ENCODE assay signal across 14 cellular contexts in the genomic region with DNA sequence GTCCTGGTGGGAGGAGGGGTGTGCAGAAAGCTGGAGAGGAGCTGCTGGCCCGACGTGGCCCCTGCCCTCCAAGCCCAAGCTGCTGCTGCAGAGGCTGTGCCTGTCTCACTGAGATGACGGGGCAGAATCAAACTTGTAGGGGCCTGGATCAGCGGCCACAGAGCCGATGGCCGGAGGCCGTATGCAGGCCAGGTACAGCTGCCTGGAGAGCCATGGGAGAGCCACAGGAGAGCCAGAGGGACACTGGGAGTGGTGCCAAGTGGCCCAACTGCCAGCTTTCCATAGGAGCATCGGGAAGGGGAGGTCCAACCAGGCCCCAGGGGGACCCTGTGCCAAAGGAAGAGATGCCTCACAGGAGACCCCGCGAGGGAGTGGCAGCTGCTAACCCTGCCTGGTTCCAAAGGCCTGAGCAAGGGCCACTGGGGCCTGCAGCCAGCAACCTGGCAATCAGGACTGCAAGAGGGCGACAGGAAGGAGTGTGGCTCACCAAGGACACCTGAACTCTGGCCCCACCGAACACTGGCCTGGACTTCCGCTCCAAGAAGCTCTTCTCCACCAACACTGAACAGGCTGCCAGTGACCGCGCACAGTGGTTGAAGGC.
DNase-seq lines count a peak whose midpoint lies in the region; ATAC-seq and TF ChIP-seq lines count a peak whose summit lies in the region.
"Had no signal": no experiment of that assay in that cellular context is flagged by ENCODE, and none has a peak within 500 bp of the region (broad histone marks: within the 10 kb centered on the region; RNA-seq: fewer than 3 reads in every experiment).

No MANE protein-coding gene starts in this region.

- no peaks in the 10 kb centered on the region for H3K27me3 Mint-ChIP-seq in activated T-cell treated with anti-CD3 and anti-CD28 coated beads, Interleukin-2, amount 50 U/mL, for 72 hours (ENCODE audit: low read depth)
- H3K27me3 Mint-ChIP-seq in endodermal cell (ENCODE audit: insufficient read depth) = no peaks in the 10 kb centered on the region
- H3K27me3 Mint-ChIP-seq in nephron (ENCODE audit: low read depth) = no peaks in the 10 kb centered on the region
- H3K27me3 Mint-ChIP-seq: activated CD4-positive, alpha-beta memory T cell treated with anti-CD3 and anti-CD28 coated beads, Interleukin-2, amount 10 ng/mL, durations not matched to agents 7 days and 5 days; activated naive CD4-positive, alpha-beta T cell treated with anti-CD3 and anti-CD28 coated beads, Interleukin-2, amount 50 U/mL, for 24 hours; naive B cell had no signal

- peaks cover 2% of the 10 kb centered on the region in 2 donors for H3K36me3 Mint-ChIP-seq in activated T-cell treated with anti-CD3 and anti-CD28 coated beads, Interleukin-2, amount 50 U/mL, for 72 hours (ENCODE audit: insufficient read depth in 2 of 2)
- peaks cover 4% of the 10 kb centered on the region for H3K36me3 Mint-ChIP-seq in endodermal cell (ENCODE audit: low read depth)
- H3K36me3 Mint-ChIP-seq in nephron (ENCODE audit: low read depth) = peaks cover 3% of the 10 kb centered on the region

- TF ChIP-seq CTCF in endodermal cell (conservative IDR thresholded peaks at IDR 0.05) (no peak), nephron (IDR thresholded peaks at IDR 0.05; ENCODE audit: unreplicated experiment in 3 of 3) (no peak), transverse colon (IDR thresholded peaks at IDR 0.05) (no peak), osteoblast (IDR thresholded peaks at IDR 0.05; ENCODE audit: extremely low read depth, low read depth, low read length) (no peak)

- H3K4me3 ChIP-seq in endodermal cell (ENCODE audit: low read length) (no peak overlapping the region), transverse colon (no peak overlapping the region), osteoblast (ENCODE audit: insufficient read depth, low read length) (no peak overlapping the region)

- intact Hi-C loops in transverse colon (cut with DNase I; ENCODE audit: low total_unique reads) = loop anchor here (5.0 kb wide), 1 partner anchor 32 kb away; no protein-coding TSS in a partner anchor

- no peaks in the 10 kb centered on the region for H4K20me1 ChIP-seq in osteoblast (ENCODE audit: insufficient read depth, low read length)

- no peak overlapping the region for H2AFZ ChIP-seq in osteoblast (ENCODE audit: low read length)

- H3K9ac ChIP-seq in endodermal cell (ENCODE audit: extremely low read depth, low read length, poor library complexity, severe bottlenecking) = no peak overlapping the region

- H3K27me3 ChIP-seq in endodermal cell (ENCODE audit: control insufficient read depth, insufficient read depth, low read length, poor library complexity, severe bottlenecking) (no peaks in the 10 kb centered on the region), transverse colon (no peaks in the 10 kb centered on the region), osteoblast (ENCODE audit: insufficient read depth, low read length) (no peaks in the 10 kb centered on the region)

- H3K79me2 ChIP-seq in osteoblast (ENCODE audit: insufficient read depth, low read length) = peaks cover 13% of the 10 kb centered on the region

- H3K4me1 ChIP-seq in endodermal cell (ENCODE audit: control insufficient read depth, insufficient read depth, low read length) (no peaks in the 10 kb centered on the region), transverse colon (peaks cover 32 to 40% (median 36%) of the 10 kb centered on the region in 4 donors), osteoblast (ENCODE audit: insufficient read depth, low read length) (peaks cover 3% of the 10 kb centered on the region)

- no peak for TF ChIP-seq EP300 in transverse colon (IDR thresholded peaks at IDR 0.05; ENCODE audit: low read depth)

- H3K4me1 Mint-ChIP-seq in activated T-cell treated with anti-CD3 and anti-CD28 coated beads, Interleukin-2, amount 50 U/mL, for 72 hours (ENCODE audit: low read depth) = peaks cover 61% of the 10 kb centered on the region
- no peaks in the 10 kb centered on the region for H3K4me1 Mint-ChIP-seq in endodermal cell
- H3K4me1 Mint-ChIP-seq in nephron = peaks cover 70% of the 10 kb centered on the region

- no peaks in the 10 kb centered on the region for H3K9me3 Mint-ChIP-seq in activated T-cell treated with anti-CD3 and anti-CD28 coated beads, Interleukin-2, amount 50 U/mL, for 72 hours
- no peaks in the 10 kb centered on the region for H3K9me3 Mint-ChIP-seq in endodermal cell
- no peaks in the 10 kb centered on the region for H3K9me3 Mint-ChIP-seq in nephron
- H3K9me3 Mint-ChIP-seq: activated CD4-positive, alpha-beta memory T cell treated with anti-CD3 and anti-CD28 coated beads, Interleukin-2, amount 10 ng/mL, durations not matched to agents 7 days and 5 days had no signal

- no peak overlapping the region for H3K27ac ChIP-seq in endodermal cell (ENCODE audit: low read depth, low read length)
- H3K27ac ChIP-seq in transverse colon = peak overlapping the region; percentile 74 to 90 (median 82)
- no peak overlapping the region for H3K27ac ChIP-seq in osteoblast (ENCODE audit: low read depth, low read length)

- WGBS in endodermal cell (ENCODE audit: insufficient coverage in 1 of 2, insufficient read length in 1 of 2), 2 experiments = 87 to 95% methylated on average over 9 to 15 of the region's 15 CpGs
- WGBS in transverse colon (ENCODE audit: low coverage in 1 of 2), 2 donors = 79% methylated on average over 13 of the region's 15 CpGs; no CpG with 5 or more reads in 1 of the 2 donors

- ATAC-seq in activated T-cell treated with anti-CD3 and anti-CD28 coated beads, Interleukin-2, amount 50 U/mL, for 72 hours (replicated peaks in 1 of 2) = no peak

- H3K27ac Mint-ChIP-seq in activated T-cell treated with anti-CD3 and anti-CD28 coated beads, Interleukin-2, amount 50 U/mL, for 72 hours = no peak overlapping the region
- H3K27ac Mint-ChIP-seq in endodermal cell (peak overlapping the region; percentile 58), nephron (peak overlapping the region; percentile 74 to 91 (median 82))
- H3K27ac Mint-ChIP-seq: activated CD4-positive, alpha-beta memory T cell treated with anti-CD3 and anti-CD28 coated beads, Interleukin-2, amount 10 ng/mL, durations not matched to agents 7 days and 5 days; activated naive CD4-positive, alpha-beta T cell treated with anti-CD3 and anti-CD28 coated beads, Interleukin-2, amount 50 U/mL, for 24 hours had no signal

- no peak for TF ChIP-seq POLR2A in transverse colon (IDR thresholded peaks at IDR 0.05)

- peak; percentile 13 to 17 for DNase-seq in activated T-cell treated with anti-CD3 and anti-CD28 coated beads, Interleukin-2, amount 50 U/mL, for 48 hours
- DNase-seq in activated T-cell treated with anti-CD3 and anti-CD28 coated beads, Interleukin-2, amount 50 U/mL, for 72 hours = no peak
- DNase-seq in endodermal cell (no peak), transverse colon (no peak), osteoblast (ENCODE audit: insufficient read length, low spot score, missing footprints) (no peak), NCI-H2171 treated with DMSO at 0.1 percent for 48 hours (lab: John Stamatoyannopoulos, UW) (no peak), glomerular visceral epithelial cell (ENCODE audit: extremely low spot score) (no peak)
- DNase-seq: DMS153; naive B cell; NCI-H2171; stimulated activated CD4-positive, alpha-beta T cell treated with anti-CD3 and anti-CD28 coated beads, Interleukin-12 subunit alpha, Interleukin-12 subunit beta, amount 100 ng/mL, for 4 hours had no signal

- H3K36me3 ChIP-seq in endodermal cell (ENCODE audit: control insufficient read depth, insufficient read depth, low read length) = no peaks in the 10 kb centered on the region
- no peaks in the 10 kb centered on the region for H3K36me3 ChIP-seq in transverse colon
- H3K36me3 ChIP-seq in osteoblast (ENCODE audit: insufficient read depth, low read length) = no peaks in the 10 kb centered on the region

- H3K4me2 ChIP-seq in osteoblast (ENCODE audit: insufficient read depth, low read length) = no peak overlapping the region

- H3K9me3 ChIP-seq in endodermal cell (ENCODE audit: control insufficient read depth, low read length) (no peaks in the 10 kb centered on the region), transverse colon (no peaks in the 10 kb centered on the region), osteoblast (ENCODE audit: low read depth, low read length) (no peaks in the 10 kb centered on the region)

- H3K4me3 Mint-ChIP-seq in activated T-cell treated with anti-CD3 and anti-CD28 coated beads, Interleukin-2, amount 50 U/mL, for 72 hours = no peak overlapping the region
- H3K4me3 Mint-ChIP-seq in endodermal cell (no peak overlapping the region), nephron (no peak overlapping the region)
- H3K4me3 Mint-ChIP-seq: activated CD4-positive, alpha-beta memory T cell treated with anti-CD3 and anti-CD28 coated beads, Interleukin-2, amount 10 ng/mL, durations not matched to agents 7 days and 5 days; naive B cell had no signal

- in situ Hi-C loops in transverse colon (cut with MboI; ENCODE audit: low pct_ligation_motif_present in 1 of 4, low pct_unique_long_range_greater_than_20kb in 1 of 4, low sequenced_read_pairs in 3 of 4) = no loop called here

Comparison
In these comparisons a context has a peak if more than half of its experiments do, and no peak if none do; other contexts are left out.
1. DNase-seq: peak in activated T-cell treated with anti-CD3 and anti-CD28 coated beads, Interleukin-2, amount 50 U/mL, for 48 hours (2 of 2); none in activated T-cell treated with anti-CD3 and anti-CD28 coated beads, Interleukin-2, amount 50 U/mL, for 72 hours (0 of 2), endodermal cell (single experiment), transverse colon (single experiment), osteoblast (single experiment), NCI-H2171 treated with DMSO at 0.1 percent for 48 hours (single experiment) and glomerular visceral epithelial cell (single experiment).
2. H3K27ac ChIP-seq: peak in transverse colon (4 of 4); none in endodermal cell (single experiment) and osteoblast (single experiment).